In the genomic region with DNA sequence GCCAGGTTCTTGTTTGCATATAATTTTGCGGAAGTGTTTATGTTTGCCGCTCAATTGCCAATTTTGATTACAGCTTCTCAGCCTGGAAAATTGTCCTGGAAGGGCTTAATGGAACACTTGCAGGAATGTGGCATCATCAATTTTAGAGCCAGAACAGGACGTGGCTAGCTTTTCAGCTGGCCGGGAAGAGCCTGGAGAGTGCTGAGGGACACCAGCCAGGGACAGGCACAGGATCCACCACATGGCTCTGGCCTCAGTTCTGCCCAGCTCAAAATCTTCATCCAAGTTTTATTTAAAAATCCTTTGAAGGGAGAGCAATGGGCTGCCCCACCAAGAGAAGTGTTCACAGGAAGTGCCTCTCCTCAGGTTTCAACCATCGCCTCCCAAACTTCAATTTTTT, we compare ENCODE assay signal across 29 cellular contexts.
"Had no signal": no experiment of that assay in that cellular context is flagged by ENCODE, and none has a peak within 500 bp of the region (broad histone marks: within the 10 kb centered on the region; RNA-seq: fewer than 3 reads in every experiment).

No MANE protein-coding gene starts in this region.

- H3K4me1 ChIP-seq: adrenal gland, body of pancreas, esophagus muscularis mucosa, gastroesophageal sphincter, heart right ventricle had no signal

- H3K27ac ChIP-seq: adrenal gland, body of pancreas, coronary artery, esophagus muscularis mucosa, gastroesophageal sphincter, heart right ventricle had no signal

- H3K27me3 ChIP-seq: adrenal gland, body of pancreas, gastroesophageal sphincter, heart right ventricle had no signal

- DNase-seq: activated CD4-positive, alpha-beta memory T cell treated with anti-CD3 and anti-CD28 coated beads for 36 hours; activated CD4-positive, alpha-beta T cell treated with anti-CD3 and anti-CD28 coated beads for 36 hours; activated CD4-positive, alpha-beta T cell treated with anti-CD3 and anti-CD28 coated beads, Interleukin-2, amount 10 ng/mL, durations not matched to agents 24 days and 14 days; activated CD4-positive, CD25-positive, alpha-beta regulatory T cell; activated CD4-positive, CD25-positive, alpha-beta regulatory T cell treated with anti-CD3 and anti-CD28 coated beads, Interleukin-2, amount 50 U/mL, for 72 hours; activated CD8-positive, alpha-beta memory T cell treated with anti-CD3 and anti-CD28 coated beads, Interleukin-2, amount 10 ng/mL, durations not matched to agents 7 days and 5 days; activated CD8-positive, alpha-beta memory T cell treated with anti-CD3 and anti-CD28 coated beads, Interleukin-2, amount 50 U/mL, for 4 hours; activated CD8-positive, alpha-beta T cell treated with anti-CD3 and anti-CD28 coated beads, Interleukin-2, amount 10 ng/mL, durations not matched to agents 7 days and 5 days; activated effector memory CD4-positive, alpha-beta T cell treated with anti-CD3 and anti-CD28 coated beads, Interleukin-2, amount 50 U/mL, for 16 hours; activated naive CD4-positive, alpha-beta T cell treated with anti-CD3 and anti-CD28 coated beads for 36 hours; activated naive CD8-positive, alpha-beta T cell treated with anti-CD3 and anti-CD28 coated beads for 36 hours; activated naive CD8-positive, alpha-beta T cell treated with anti-CD3 and anti-CD28 coated beads, Interleukin-2, amount 50 U/mL, for 24 hours; activated T-cell treated with anti-CD3 and anti-CD28 coated beads, Interleukin-2, amount 50 U/mL, for 1 hour; activated T-cell treated with anti-CD3 and anti-CD28 coated beads, Interleukin-2, amount 50 U/mL, for 48 hours; adrenal gland; amygdala; aorta; body of pancreas; cerebellar nuclear complex; dermis blood vessel endothelial cell; effector CD4-positive, alpha-beta T cell; effector memory CD8-positive, alpha-beta T cell; erythroblast; foreskin melanocyte; heart right ventricle; T-helper 2 cell had no signal

- H3K36me3 ChIP-seq: adrenal gland, esophagus muscularis mucosa, gastroesophageal sphincter, heart right ventricle had no signal

- H3K4me3 ChIP-seq: adrenal gland, body of pancreas, coronary artery, esophagus muscularis mucosa, gastroesophageal sphincter, heart right ventricle had no signal

- H3K9me3 ChIP-seq: body of pancreas had no signal

- ATAC-seq: activated CD4-positive, alpha-beta T cell treated with anti-CD3 and anti-CD28 coated beads for 36 hours; activated CD8-positive, alpha-beta memory T cell treated with anti-CD3 and anti-CD28 coated beads, Interleukin-2, amount 10 ng/mL, durations not matched to agents 7 days and 5 days; activated CD8-positive, alpha-beta T cell treated with anti-CD3 and anti-CD28 coated beads, Interleukin-2, amount 10 ng/mL, durations not matched to agents 7 days and 5 days; activated naive CD8-positive, alpha-beta T cell treated with anti-CD3 and anti-CD28 coated beads, Interleukin-2, amount 50 U/mL, for 24 hours; body of pancreas; effector memory CD8-positive, alpha-beta T cell; gastroesophageal sphincter had no signal
